3 cellular contexts compared by ENCODE assay signal in the genomic region with DNA sequence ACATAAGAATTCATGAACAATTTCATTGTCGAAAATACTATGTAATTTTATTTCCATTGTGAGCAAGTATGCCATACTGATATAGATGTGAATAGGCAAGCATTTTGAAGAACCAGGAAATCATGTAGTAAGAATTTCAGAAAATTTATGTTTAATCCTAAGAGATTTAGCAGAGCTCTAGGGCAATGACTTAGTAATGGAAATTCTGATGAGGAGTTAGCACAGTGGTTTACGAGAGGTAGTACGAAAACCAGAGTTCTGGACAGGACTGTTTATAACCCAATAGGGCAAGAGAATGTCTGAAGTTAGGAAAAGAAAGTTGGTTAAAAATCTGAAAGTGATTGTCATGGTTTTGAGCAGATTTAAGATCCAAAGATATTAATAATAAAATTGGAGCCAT.
"Had no signal": no experiment of that assay in that cellular context is flagged by ENCODE, and none has a peak within 500 bp of the region (broad histone marks: within the 10 kb centered on the region; RNA-seq: fewer than 3 reads in every experiment).

No MANE protein-coding gene starts in this region.

- ATAC-seq: GM12878 had no signal

- DNase-seq: GDM1, GF-D8 had no signal

- H3K4me3 ChIP-seq: GM12878 had no signal
